In genomic region chr15:45221967-45222366, GRCh38 we compare ENCODE assay signal across 35 cellular contexts. TPM values are rescaled to one million over a fixed set of nuclear protein-coding genes. Genes with fewer than 3 reads are reported as not detected.
"Had no signal": no experiment of that assay in that cellular context is flagged by ENCODE, and none has a peak within 500 bp of the region (broad histone marks: within the 10 kb centered on the region; RNA-seq: fewer than 3 reads in every experiment).

No MANE protein-coding gene starts in this region.

- H3K4me3 Mint-ChIP-seq: activated CD4-positive, alpha-beta memory T cell treated with anti-CD3 and anti-CD28 coated beads, Interleukin-2, amount 10 ng/mL, durations not matched to agents 7 days and 5 days; activated CD4-positive, alpha-beta T cell treated with anti-CD3 and anti-CD28 coated beads, Interleukin-2, amount 10 ng/mL, durations not matched to agents 7 days and 5 days; activated T-cell treated with anti-CD3 and anti-CD28 coated beads, Interleukin-2, amount 50 U/mL, for 24 hours; effector memory CD8-positive, alpha-beta T cell; immature natural killer cell; mesothelial cell of epicardium; naive B cell had no signal

- H3K27me3 ChIP-seq: brain microvascular endothelial cell, ovary, sigmoid colon had no signal

- H3K9me3 Mint-ChIP-seq: activated CD4-positive, alpha-beta memory T cell treated with anti-CD3 and anti-CD28 coated beads, Interleukin-2, amount 10 ng/mL, durations not matched to agents 7 days and 5 days; activated CD4-positive, alpha-beta T cell treated with anti-CD3 and anti-CD28 coated beads, Interleukin-2, amount 10 ng/mL, durations not matched to agents 7 days and 5 days; activated T-cell treated with anti-CD3 and anti-CD28 coated beads, Interleukin-2, amount 50 U/mL, for 24 hours; effector memory CD8-positive, alpha-beta T cell; immature natural killer cell; mesothelial cell of epicardium had no signal

- H3K4me1 Mint-ChIP-seq: activated CD4-positive, alpha-beta memory T cell treated with anti-CD3 and anti-CD28 coated beads, Interleukin-2, amount 10 ng/mL, durations not matched to agents 7 days and 5 days; activated CD4-positive, alpha-beta T cell treated with anti-CD3 and anti-CD28 coated beads, Interleukin-2, amount 10 ng/mL, durations not matched to agents 7 days and 5 days; immature natural killer cell; mesothelial cell of epicardium; naive B cell had no signal

- H3K4me3 ChIP-seq: ovary, sigmoid colon, smooth muscle cell, suprapubic skin, tibial artery, upper lobe of right lung had no signal

- H3K36me3 Mint-ChIP-seq: immature natural killer cell, mesothelial cell of epicardium, naive B cell had no signal

- H3K27ac Mint-ChIP-seq: activated CD4-positive, alpha-beta memory T cell treated with anti-CD3 and anti-CD28 coated beads, Interleukin-2, amount 10 ng/mL, durations not matched to agents 7 days and 5 days; activated CD4-positive, alpha-beta T cell treated with anti-CD3 and anti-CD28 coated beads, Interleukin-2, amount 10 ng/mL, durations not matched to agents 7 days and 5 days; activated T-cell treated with anti-CD3 and anti-CD28 coated beads, Interleukin-2, amount 50 U/mL, for 24 hours; effector memory CD8-positive, alpha-beta T cell; immature natural killer cell; mesothelial cell of epicardium; progenitor cell of endocrine pancreas had no signal

- DNase-seq: activated CD4-positive, alpha-beta memory T cell treated with anti-CD3 and anti-CD28 coated beads, Interleukin-2, amount 10 ng/mL, durations not matched to agents 7 days and 5 days; activated CD4-positive, alpha-beta T cell treated with anti-CD3 and anti-CD28 coated beads for 1 hour; activated CD4-positive, alpha-beta T cell treated with anti-CD3 and anti-CD28 coated beads, Interleukin-2, amount 10 ng/mL, durations not matched to agents 7 days and 5 days; activated CD8-positive, alpha-beta memory T cell treated with anti-CD3 and anti-CD28 coated beads, Interleukin-2, amount 50 U/mL, for 48 hours; activated gamma-delta T cell; activated naive CD4-positive, alpha-beta T cell treated with anti-CD3 and anti-CD28 coated beads, Interleukin-2, amount 50 U/mL, for 16 hours; activated T-cell treated with anti-CD3 and anti-CD28 coated beads, Interleukin-2, amount 50 U/mL, for 24 hours; amniotic stem cell; brain microvascular endothelial cell; caudate nucleus; cortex of kidney; effector memory CD8-positive, alpha-beta T cell; foreskin fibroblast; head of caudate nucleus; hippocampal formation; immature natural killer cell; naive B cell; ovary; sigmoid colon; stimulated activated CD4-positive, alpha-beta T cell treated with anti-CD3 and anti-CD28 coated beads, Interleukin-1b, Interleukin-23, amount 100 ng/mL, for 48 hours; stimulated activated naive CD4-positive, alpha-beta T cell; T1000; tibial artery; upper lobe of right lung had no signal

- H3K4me2 ChIP-seq: smooth muscle cell had no signal

- H3K36me3 ChIP-seq: brain microvascular endothelial cell, ovary, sigmoid colon, suprapubic skin, tibial artery, upper lobe of right lung had no signal

- ATAC-seq: effector memory CD8-positive, alpha-beta T cell; esophagus mucosa; upper lobe of right lung had no signal

- H3K4me1 ChIP-seq: sigmoid colon, suprapubic skin, tibial artery, upper lobe of right lung had no signal

- H3K9me3 ChIP-seq: ovary, sigmoid colon, suprapubic skin, tibial artery, upper lobe of right lung had no signal

- H3K27ac ChIP-seq: brain microvascular endothelial cell, ovary, sigmoid colon, suprapubic skin, tibial artery, upper lobe of right lung had no signal

- FAIRE-seq: astrocyte had no signal

RNA-seq across cellular contexts. Expression of gene SLC28A2, which starts 30.1 kb away (rescaled TPM):
- total RNA-seq: activated CD4-positive, alpha-beta memory T cell treated with anti-CD3 and anti-CD28 coated beads, Interleukin-2, amount 10 ng/mL, durations not matched to agents 7 days and 5 days; activated CD4-positive, alpha-beta T cell treated with anti-CD3 and anti-CD28 coated beads, Interleukin-2, amount 10 ng/mL, durations not matched to agents 7 days and 5 days; astrocyte; chondrocyte; esophagus mucosa; kidney epithelial cell; lower leg skin; mesothelial cell of epicardium; renal cortical epithelial cell; sigmoid colon; smooth muscle cell; suprapubic skin had no signal
- polyA plus RNA-seq: immature natural killer cell, neural cell, smooth muscle cell had no signal
